Comparison of ENCODE assay signal across 9 cellular contexts in the genomic region with DNA sequence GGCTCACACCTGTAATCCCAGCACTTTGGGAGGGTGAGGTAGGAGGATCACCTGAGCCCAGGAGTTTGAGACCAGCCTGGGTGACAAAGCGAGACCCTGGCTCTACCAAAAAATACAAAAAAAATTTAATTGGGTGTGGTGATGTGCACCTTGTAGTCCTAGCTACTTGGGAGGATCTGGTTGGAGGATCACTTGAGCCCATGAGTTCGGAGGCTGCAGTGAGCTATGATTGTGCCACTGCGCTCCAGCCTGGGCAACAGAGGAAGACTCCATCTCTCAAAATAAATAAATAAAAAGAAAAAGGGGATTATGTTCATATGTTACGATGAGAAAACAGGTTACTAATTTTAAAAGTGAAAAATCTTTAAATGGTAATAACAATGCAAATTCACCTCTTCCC. TPM values are rescaled to one million over a fixed set of nuclear protein-coding genes. Genes with fewer than 3 reads are reported as not detected.
A peak's percentile ranks its signal among the peaks of the same experiment; 100 is the strongest.
DNase-seq lines count a peak whose midpoint lies in the region; TF ChIP-seq lines count a peak whose summit lies in the region.
"Had no signal": no experiment of that assay in that cellular context is flagged by ENCODE, and none has a peak within 500 bp of the region (broad histone marks: within the 10 kb centered on the region; RNA-seq: fewer than 3 reads in every experiment).

No MANE protein-coding gene starts in this region.

- H3K36me3 Mint-ChIP-seq in mesothelial cell of epicardium: no peaks in the 10 kb centered on the region

- POLR2A ChIA-PET in RWPE1 (lab: Yijun Ruan, JAX; ENCODE audit: low non-redundant PET): interaction anchor here (0.6 kb wide), 1 partner anchor 411 kb away, joined by 3 read pairs; no protein-coding TSS in a partner anchor

- H3K4me1 ChIP-seq in GM23248 (ENCODE audit: insufficient read depth): peaks cover 21% of the 10 kb centered on the region
- H3K4me1 ChIP-seq in esophagus muscularis mucosa: peaks cover 6 to 38% (median 34%) of the 10 kb centered on the region in 4 donors

- no peaks in the 10 kb centered on the region for H3K27me3 ChIP-seq in GM23248 (replicated peaks; ENCODE audit: insufficient read depth)
- no peaks in the 10 kb centered on the region for H3K27me3 ChIP-seq in esophagus muscularis mucosa

- no peak overlapping the region for H3K27ac Mint-ChIP-seq in mesothelial cell of epicardium

- CTCF ChIA-PET in RWPE1 (lab: Yijun Ruan, JAX): interaction anchor here (0.6 to 1.7 kb wide), 3 partner anchors 113 to 163 kb away, joined by 3 to 13 read pairs (median 10); no protein-coding TSS in a partner anchor

- H3K4me3 ChIP-seq in GM23248 (peak overlapping the region; percentile 80), esophagus muscularis mucosa (peak overlapping the region; percentile 67 to 86 (median 75)), skin epidermis (peak overlapping the region; percentile 65 to 82 (median 68))

- no peaks in the 10 kb centered on the region for H3K9me2 ChIP-seq in GM23248 (ENCODE audit: insufficient read depth)

- H3K4me3 Mint-ChIP-seq in mesothelial cell of epicardium: no peak overlapping the region

- intact Hi-C loops in esophagus muscularis mucosa (cut with DNase I): no loop called here

- H4K20me1 ChIP-seq in GM23248 (ENCODE audit: insufficient read depth): no peaks in the 10 kb centered on the region

- H3K9me3 Mint-ChIP-seq in mesothelial cell of epicardium: no peaks in the 10 kb centered on the region

- peaks cover 5% of the 10 kb centered on the region for H3K4me1 Mint-ChIP-seq in mesothelial cell of epicardium

- H3K9ac ChIP-seq in GM23248: peak overlapping the region; percentile 88

- in situ Hi-C loops in GM23248 (cut with MboI): loop anchor here (10.0 kb wide), 1 partner anchor 165 kb away; no protein-coding TSS in a partner anchor

- H2AFZ ChIP-seq in GM23248: peak overlapping the region; percentile 94

- peaks cover 10% of the 10 kb centered on the region for H3F3A ChIP-seq in GM23248 (ENCODE audit: insufficient read depth)

- 0 out of 2 replicates have a peak, but pooled peaks cover under 1% of the 10 kb centered on the region for H3K36me3 ChIP-seq in GM23248 (ENCODE audit: low read depth)
- H3K36me3 ChIP-seq in esophagus muscularis mucosa: peaks cover 0 to 9% (median 7%) of the 10 kb centered on the region in 4 donors

- H3K9me3 ChIP-seq in GM23248 (ENCODE audit: low read depth) (no peaks in the 10 kb centered on the region), esophagus muscularis mucosa (no peaks in the 10 kb centered on the region)

- peaks cover 35% of the 10 kb centered on the region for H3K79me2 ChIP-seq in GM23248 (ENCODE audit: insufficient read depth)

- TF ChIP-seq POLR2A in esophagus muscularis mucosa (IDR thresholded peaks at IDR 0.05; ENCODE audit: low read depth): no peak

- no peak for TF ChIP-seq CTCF in RWPE1 (conservative IDR thresholded peaks at IDR 0.05; ENCODE audit: low read depth)
- TF ChIP-seq CTCF in esophagus muscularis mucosa (IDR thresholded peaks at IDR 0.05): no peak
- TF ChIP-seq CTCF in mesothelial cell of epicardium (IDR thresholded peaks at IDR 0.05; ENCODE audit: unreplicated experiment): no peak

- H3K27me3 Mint-ChIP-seq in mesothelial cell of epicardium (ENCODE audit: low read depth): peaks cover 13% of the 10 kb centered on the region

- no peak for TF ChIP-seq EP300 in esophagus muscularis mucosa (IDR thresholded peaks at IDR 0.05)

- no peak for DNase-seq in GM23248
- no peak for DNase-seq in RWPE1 (ENCODE audit: low spot score)
- no peak for DNase-seq in esophagus muscularis mucosa (ENCODE audit: extremely low spot score)
- no peak for DNase-seq in mesothelial cell of epicardium (ENCODE audit: low spot score in 2 of 2, unreplicated experiment in 2 of 2)
- DNase-seq in SKM-1 treated with dmso at 0.1 percent for 144 hours (lab: John Stamatoyannopoulos, UW; ENCODE audit: unreplicated experiment): no peak
- DNase-seq in activated gamma-delta T cell (lab: John Stamatoyannopoulos, UW): no peak
- no peak for DNase-seq in NCI-H82 (lab: John Stamatoyannopoulos, UW)
- DNase-seq: NCI-H1436 had no signal

- 56 to 62% methylated on average over 4 of the region's 4 CpGs for WGBS in GM23248 (ENCODE audit: low coverage in 1 of 2, low lambda C conversion rate in 2 of 2, missing lambda C conversion rate in 2 of 2), 2 experiments
- WGBS in esophagus muscularis mucosa: 65% methylated on average over 4 of the region's 4 CpGs

- H3K4me2 ChIP-seq in GM23248 (ENCODE audit: unreplicated experiment): peak overlapping the region; percentile 89

- H3K27ac ChIP-seq in GM23248 (peak overlapping the region; percentile 83; the same call in 1 of the 2 replicates), RWPE1 (peak overlapping the region; percentile 90), esophagus muscularis mucosa (replicated peaks in 1 of 4) (peak overlapping the region; percentile 74 to 82 (median 78)), skin epidermis (peak overlapping the region in 19 of 21 experiments; percentile 1 to 98 (median 89))

RNA-seq across cellular contexts. Expression of gene MLKL, which starts 1.0 kb away (rescaled TPM):
- total RNA-seq in GM23248 (2014; rRNA removed; shearing (Covaris generic)): 11.9 and 13.6 TPM in 2 replicates
- polyA plus RNA-seq in GM23248 (2016; fragmentation: Nextera tagmentation; extraction: Ambion mirVana): 10.0 and 10.4 TPM in 2 replicates
- 10 to 100 TPM in 1 of 4 donors, 1 to 10 TPM in 3; 5.8 to 19.9 (median 7.3) TPM for total RNA-seq in esophagus muscularis mucosa
- not detected in 3 replicates for total RNA-seq in mesothelial cell of epicardium

RNA-seq across cellular contexts. Expression of gene RFWD3, which starts 33.0 kb away (rescaled TPM):
- total RNA-seq in GM23248 (2014; rRNA removed; shearing (Covaris generic)): 18.5 and 28.2 TPM in 2 replicates
- polyA plus RNA-seq in GM23248 (2016; fragmentation: Nextera tagmentation; extraction: Ambion mirVana): 8.8 and 9.0 TPM in 2 replicates
- 10 to 100 TPM in 2 of 4 donors, 1 to 10 TPM in 2; 6.8 to 13.3 (median 10.1) TPM for total RNA-seq in esophagus muscularis mucosa
- 32.7 to 36.8 TPM (median 35.3 TPM) in 3 replicates for total RNA-seq in mesothelial cell of epicardium
